10 cellular contexts compared by ENCODE assay signal in genomic region chrX:45788941-45789348, GRCh38.
DNase-seq lines count a peak whose midpoint lies in the region; ATAC-seq and TF ChIP-seq lines count a peak whose summit lies in the region.
"Had no signal": no experiment of that assay in that cellular context is flagged by ENCODE, and none has a peak within 500 bp of the region (broad histone marks: within the 10 kb centered on the region; RNA-seq: fewer than 3 reads in every experiment).

No MANE protein-coding gene starts in this region.

- H3K27ac Mint-ChIP-seq in activated CD4-positive, alpha-beta T cell treated with anti-CD3 and anti-CD28 coated beads for 36 hours = peak overlapping the region; percentile 80
- H3K27ac Mint-ChIP-seq in activated naive CD8-positive, alpha-beta T cell treated with anti-CD3 and anti-CD28 coated beads for 36 hours = peak overlapping the region; percentile 71
- H3K27ac Mint-ChIP-seq: activated B cell treated with CpG ODN at 0.5 μM for 24 hours had no signal

- peaks cover 69% of the 10 kb centered on the region for H3K4me1 Mint-ChIP-seq in activated CD4-positive, alpha-beta T cell treated with anti-CD3 and anti-CD28 coated beads for 36 hours
- peaks cover 22% of the 10 kb centered on the region for H3K4me1 Mint-ChIP-seq in activated naive CD8-positive, alpha-beta T cell treated with anti-CD3 and anti-CD28 coated beads for 36 hours

- no peak overlapping the region for H2AFZ ChIP-seq in smooth muscle cell (ENCODE audit: low read depth)

- H3K9ac ChIP-seq in smooth muscle cell (ENCODE audit: low read depth) = peak overlapping the region; percentile 17

- CTCF ChIA-PET in activated CD4-positive, alpha-beta T cell treated with anti-CD3 and anti-CD28 coated beads for 36 hours (lab: Charles Lee) = no interaction called here

- WGBS in smooth muscle cell (ENCODE audit: low lambda C conversion rate) = 40% methylated on average over 8 of the region's 8 CpGs

- peaks cover 63% of the 10 kb centered on the region for H3K79me2 ChIP-seq in smooth muscle cell (ENCODE audit: low read depth)

- H3K36me3 ChIP-seq in left ventricle myocardium inferior = no peaks in the 10 kb centered on the region
- no peaks in the 10 kb centered on the region for H3K36me3 ChIP-seq in smooth muscle cell (ENCODE audit: low read depth)

- POLR2A ChIA-PET in activated CD4-positive, alpha-beta T cell treated with anti-CD3 and anti-CD28 coated beads for 36 hours (lab: Charles Lee) = interaction anchor here (1.2 kb wide), 1 partner anchor 11 kb away, joined by 3 read pairs; no protein-coding TSS in a partner anchor

- no peak for DNase-seq in activated CD4-positive, alpha-beta T cell treated with anti-CD3 and anti-CD28 coated beads for 36 hours
- no peak for DNase-seq in activated CD4-positive, alpha-beta T cell treated with anti-CD3 and anti-CD28 coated beads, Interleukin-2, amount 50 U/mL, for 48 hours
- DNase-seq in activated naive CD8-positive, alpha-beta T cell treated with anti-CD3 and anti-CD28 coated beads for 36 hours = no peak
- DNase-seq in left ventricle myocardium inferior (peak; percentile 31), smooth muscle cell (lab: John Stamatoyannopoulos, UW; ENCODE audit: unreplicated experiment) (no peak), NCI-H1092 (lab: John Stamatoyannopoulos, UW) (no peak), hippocampal formation (lab: John Stamatoyannopoulos, UW) (no peak)
- DNase-seq: activated B cell treated with CpG ODN at 0.5 μM for 24 hours had no signal

- no peaks in the 10 kb centered on the region for H3K4me1 ChIP-seq in left ventricle myocardium inferior
- H3K4me1 ChIP-seq in smooth muscle cell (ENCODE audit: low read depth) = no peaks in the 10 kb centered on the region

- no peak for TF ChIP-seq CTCF in left ventricle myocardium inferior (IDR thresholded peaks at IDR 0.05; ENCODE audit: borderline replicate concordance)
- TF ChIP-seq CTCF in smooth muscle cell (IDR thresholded peaks at IDR 0.05; ENCODE audit: borderline replicate concordance, insufficient read depth, poor library complexity, severe bottlenecking) = no peak

- H3K4me3 ChIP-seq in left ventricle myocardium inferior (no peak overlapping the region), smooth muscle cell (no peak overlapping the region)
- H3K4me3 ChIP-seq: A549 had no signal

- H3K27me3 Mint-ChIP-seq in activated CD4-positive, alpha-beta T cell treated with anti-CD3 and anti-CD28 coated beads for 36 hours = no peaks in the 10 kb centered on the region
- H3K27me3 Mint-ChIP-seq in activated naive CD8-positive, alpha-beta T cell treated with anti-CD3 and anti-CD28 coated beads for 36 hours = no peaks in the 10 kb centered on the region
- H3K27me3 Mint-ChIP-seq: activated B cell treated with CpG ODN at 0.5 μM for 24 hours had no signal

- H3K9me3 ChIP-seq in left ventricle myocardium inferior (replicated peaks) = peaks cover 6% of the 10 kb centered on the region
- no peaks in the 10 kb centered on the region for H3K9me3 ChIP-seq in smooth muscle cell (replicated peaks; ENCODE audit: low read depth)

- no peak for ATAC-seq in activated CD4-positive, alpha-beta T cell treated with anti-CD3 and anti-CD28 coated beads for 36 hours
- no peak for ATAC-seq in GM18520 (IDR thresholded peaks at IDR 0.05; ENCODE audit: unreplicated experiment)
- ATAC-seq: A549 had no signal

- H3K36me3 Mint-ChIP-seq in activated CD4-positive, alpha-beta T cell treated with anti-CD3 and anti-CD28 coated beads for 36 hours (ENCODE audit: low read depth) = peaks cover 62% of the 10 kb centered on the region
- H3K36me3 Mint-ChIP-seq in activated naive CD8-positive, alpha-beta T cell treated with anti-CD3 and anti-CD28 coated beads for 36 hours = peaks cover 40% of the 10 kb centered on the region

- H3K27me3 ChIP-seq in left ventricle myocardium inferior (ENCODE audit: low read depth) (no peaks in the 10 kb centered on the region), smooth muscle cell (ENCODE audit: low read depth) (no peaks in the 10 kb centered on the region)

- H4K20me1 ChIP-seq in smooth muscle cell (ENCODE audit: low read depth) = peaks cover 25% of the 10 kb centered on the region

- peak overlapping the region; percentile 72 for H3K27ac ChIP-seq in left ventricle myocardium inferior (replicated peaks)
- peak overlapping the region; percentile 78 for H3K27ac ChIP-seq in smooth muscle cell (ENCODE audit: low read depth)

- H3K4me2 ChIP-seq in smooth muscle cell = peak overlapping the region; percentile 42

- intact Hi-C loops in activated CD4-positive, alpha-beta T cell treated with anti-CD3 and anti-CD28 coated beads for 36 hours (cut with DNase I, micrococcal nuclease) = no loop called here
- intact Hi-C loops in left ventricle myocardium inferior (cut with micrococcal nuclease) = no loop called here

- peaks cover 4% of the 10 kb centered on the region for H3K9me3 Mint-ChIP-seq in activated CD4-positive, alpha-beta T cell treated with anti-CD3 and anti-CD28 coated beads for 36 hours (ENCODE audit: low read depth)
- peaks cover 1% of the 10 kb centered on the region for H3K9me3 Mint-ChIP-seq in activated naive CD8-positive, alpha-beta T cell treated with anti-CD3 and anti-CD28 coated beads for 36 hours
- H3K9me3 Mint-ChIP-seq: activated B cell treated with CpG ODN at 0.5 μM for 24 hours had no signal

- H3K4me3 Mint-ChIP-seq in activated CD4-positive, alpha-beta T cell treated with anti-CD3 and anti-CD28 coated beads for 36 hours = no peak overlapping the region
- no peak overlapping the region for H3K4me3 Mint-ChIP-seq in activated naive CD8-positive, alpha-beta T cell treated with anti-CD3 and anti-CD28 coated beads for 36 hours
- H3K4me3 Mint-ChIP-seq: activated B cell treated with CpG ODN at 0.5 μM for 24 hours had no signal

- H3F3A ChIP-seq in smooth muscle cell (ENCODE audit: low read depth) = no peaks in the 10 kb centered on the region
